1 cellular context compared by ENCODE assay signal in genomic region chr7:155644971-155645509, GRCh38.
A peak's percentile ranks its signal among the peaks of the same experiment; 100 is the strongest.
TF ChIP-seq lines count a peak whose summit lies in the region.

No MANE protein-coding gene starts in this region.

TF ChIP-seq in HEK293, 187 proteins besides CTCF, POLR2A, EP300 and RAD21 (continued from another document):
- TF ChIP-seq PATZ1 (tag by site-specific recombination; IDR thresholded peaks at IDR 0.05) (peak; percentile 49; the same call in 1 of the 2 replicates), ZNF2 (tag by site-specific recombination; IDR thresholded peaks at IDR 0.05) (no peak), PRDM10 (tag by site-specific recombination; IDR thresholded peaks at IDR 0.05) (peak; percentile 76), ZNF76 (tag by site-specific recombination; IDR thresholded peaks at IDR 0.05; ENCODE audit: borderline replicate concordance, low read depth) (peak; percentile 66; the same call in 1 of the 2 replicates), ZNF514 (tag by site-specific recombination; IDR thresholded peaks at IDR 0.05) (no peak), SALL2 (tag by site-specific recombination; IDR thresholded peaks at IDR 0.05; ENCODE audit: borderline replicate concordance) (no peak), ZNF335 (tag by site-specific recombination; conservative IDR thresholded peaks at IDR 0.05) (peak; percentile 96), ZFP69B (tag by site-specific recombination; IDR thresholded peaks at IDR 0.05) (0 out of 2 replicates have a peak, but pooled peaks have one; percentile 29), ZNF501 (tag by site-specific recombination; IDR thresholded peaks at IDR 0.05) (peak; percentile 41; the same call in 1 of the 2 replicates), ZNF843 (tag by site-specific recombination; IDR thresholded peaks at IDR 0.05) (0 out of 2 replicates have a peak, but pooled peaks have one; percentile 11), ELK4 (IDR thresholded peaks at IDR 0.05; ENCODE audit: borderline replicate concordance, low read depth, low read length) (no peak), ZNF776 (tag by site-specific recombination; IDR thresholded peaks at IDR 0.05; ENCODE audit: borderline replicate concordance) (no peak), ZNF768 (tag by site-specific recombination; IDR thresholded peaks at IDR 0.05) (no peak), PRDM1 (tag by site-specific recombination; IDR thresholded peaks at IDR 0.05) (peak; percentile 53; the same call in 1 of the 2 replicates), RBAK (tag by site-specific recombination; IDR thresholded peaks at IDR 0.05) (no peak), ZFHX2 (tag by site-specific recombination; conservative IDR thresholded peaks at IDR 0.05) (peak; percentile 71), ZNF830 (tag by site-specific recombination; IDR thresholded peaks at IDR 0.05; ENCODE audit: low read depth) (no peak), ZEB2 (tag by site-specific recombination; IDR thresholded peaks at IDR 0.05) (no peak), ZNF521 (tag by site-specific recombination; IDR thresholded peaks at IDR 0.05) (no peak), ZNF677 (tag by site-specific recombination; IDR thresholded peaks at IDR 0.05) (no peak), ZNF600 (tag by site-specific recombination; IDR thresholded peaks at IDR 0.05) (peak; percentile 80), GLIS1 (tag by site-specific recombination; IDR thresholded peaks at IDR 0.05) (peak; percentile 36; the same call in 1 of the 2 replicates), ZSCAN5A (tag by site-specific recombination; IDR thresholded peaks at IDR 0.05) (0 out of 2 replicates have a peak, but pooled peaks have one; percentile 1), ZBTB21 (tag by site-specific recombination; IDR thresholded peaks at IDR 0.05) (no peak), ZNF202 (tag by site-specific recombination; IDR thresholded peaks at IDR 0.05; ENCODE audit: borderline replicate concordance) (no peak)
